Comparison of ENCODE assay signal across 23 cellular contexts in the genomic region with DNA sequence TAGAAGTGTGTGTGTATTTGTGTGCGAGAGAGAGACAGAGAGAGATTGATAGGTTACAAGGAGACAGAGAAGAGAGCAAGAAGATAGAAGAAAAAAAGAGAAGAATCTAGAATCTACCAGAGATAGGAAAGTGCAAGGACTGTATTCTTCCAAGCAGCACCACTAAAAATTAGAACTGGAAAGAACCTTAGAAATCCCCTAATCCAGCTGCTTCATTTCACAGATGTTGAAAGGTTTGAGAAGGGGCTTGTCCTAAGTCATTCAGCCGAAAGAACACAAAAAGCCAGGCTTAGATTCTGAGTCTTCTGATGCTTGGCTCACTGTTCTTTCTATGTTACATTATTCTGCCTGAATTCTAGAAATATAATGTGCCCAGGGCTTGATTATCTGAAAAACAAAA.
DNase-seq lines count a peak whose midpoint lies in the region; ATAC-seq, FAIRE-seq and TF ChIP-seq lines count a peak whose summit lies in the region.
"Had no signal": no experiment of that assay in that cellular context is flagged by ENCODE, and none has a peak within 500 bp of the region (broad histone marks: within the 10 kb centered on the region; RNA-seq: fewer than 3 reads in every experiment).

No MANE protein-coding gene starts in this region.

- H3K14ac ChIP-seq in mesenchymal stem cell (ENCODE audit: low read length in 2 of 2), result no peak overlapping the region

- TF ChIP-seq EP300 in K562 (IDR thresholded peaks at IDR 0.05; ENCODE audit: low read length), result no peak

- H3K27me3 Mint-ChIP-seq in activated CD4-positive, alpha-beta T cell treated with anti-CD3 and anti-CD28 coated beads for 36 hours, result peaks cover 18% of the 10 kb centered on the region

- H3K9me3 Mint-ChIP-seq in activated CD4-positive, alpha-beta T cell treated with anti-CD3 and anti-CD28 coated beads for 36 hours (ENCODE audit: low read depth), result no peaks in the 10 kb centered on the region
- H3K9me3 Mint-ChIP-seq: activated CD4-positive, alpha-beta T cell treated with anti-CD3 and anti-CD28 coated beads, Interleukin-2, amount 10 ng/mL, durations not matched to agents 24 days and 14 days; CD8-positive, alpha-beta T cell; stimulated activated naive CD8-positive, alpha-beta T cell treated with anti-CD3 and anti-CD28 coated beads, Interleukin-15, amount 100 ng/mL, for 72 hours had no signal

- intact Hi-C loops in K562 (cut with micrococcal nuclease), result no loop called here
- intact Hi-C loops in activated CD4-positive, alpha-beta T cell treated with anti-CD3 and anti-CD28 coated beads for 36 hours (cut with DNase I, micrococcal nuclease), result no loop called here

- ATAC-seq in HG02852 (IDR thresholded peaks at IDR 0.05; ENCODE audit: unreplicated experiment) (peak; percentile 62), K562 (peak; percentile 7), HG03196 (IDR thresholded peaks at IDR 0.05; ENCODE audit: unreplicated experiment) (no peak), HG03280 (IDR thresholded peaks at IDR 0.05; ENCODE audit: unreplicated experiment) (no peak)
- ATAC-seq in activated CD4-positive, alpha-beta T cell treated with anti-CD3 and anti-CD28 coated beads for 36 hours, result no peak
- ATAC-seq: activated CD8-positive, alpha-beta memory T cell treated with anti-CD3 and anti-CD28 coated beads, Interleukin-2, amount 10 ng/mL, durations not matched to agents 7 days and 5 days; CD8-positive, alpha-beta T cell; HepG2; stimulated activated naive CD8-positive, alpha-beta T cell treated with anti-CD3 and anti-CD28 coated beads, Interleukin-15, amount 100 ng/mL, for 72 hours had no signal

- H2BK12ac ChIP-seq in mesenchymal stem cell (ENCODE audit: low read length in 2 of 2), result no peak overlapping the region

- H3K79me1 ChIP-seq in mesenchymal stem cell (replicated peaks; ENCODE audit: low read length, poor library complexity, severe bottlenecking), result no peaks in the 10 kb centered on the region

- POLR2A ChIA-PET in K562 (lab: Yijun Ruan, JAX), result no interaction called here
- POLR2A ChIA-PET in activated CD4-positive, alpha-beta T cell treated with anti-CD3 and anti-CD28 coated beads for 36 hours (lab: Charles Lee), result interaction anchor here (0.8 kb wide), 1 partner anchor 15 kb away, joined by 4 read pairs; no protein-coding TSS in a partner anchor

- no peak overlapping the region for H2BK5ac ChIP-seq in mesenchymal stem cell (ENCODE audit: low read depth, low read length, poor library complexity, severe bottlenecking)

- TF ChIP-seq POLR2A in K562 (conservative IDR thresholded peaks at IDR 0.05), result no peak

- H3K27ac Mint-ChIP-seq in activated CD4-positive, alpha-beta T cell treated with anti-CD3 and anti-CD28 coated beads for 36 hours, result no peak overlapping the region
- H3K27ac Mint-ChIP-seq: activated CD4-positive, alpha-beta T cell treated with anti-CD3 and anti-CD28 coated beads, Interleukin-2, amount 10 ng/mL, durations not matched to agents 24 days and 14 days; CD8-positive, alpha-beta T cell had no signal

- peaks cover 50% of the 10 kb centered on the region for H3K79me2 ChIP-seq in K562 (ENCODE audit: control insufficient read depth, insufficient read depth, low read length)

- H3K4me1 Mint-ChIP-seq in activated CD4-positive, alpha-beta T cell treated with anti-CD3 and anti-CD28 coated beads for 36 hours, result no peaks in the 10 kb centered on the region

- no peak overlapping the region for H3K18ac ChIP-seq in mesenchymal stem cell (ENCODE audit: low read depth in 1 of 2, low read length in 2 of 2)

- CTCF ChIA-PET in K562 (lab: Yijun Ruan, JAX; ENCODE audit: low intra/inter-chr PET ratio), result no interaction called here
- CTCF ChIA-PET in activated CD4-positive, alpha-beta T cell treated with anti-CD3 and anti-CD28 coated beads for 36 hours (lab: Charles Lee), result no interaction called here

- no peak overlapping the region for H3K4me3 ChIP-seq in GM12865 (ENCODE audit: low read depth, low read length)
- H3K4me3 ChIP-seq in K562, result peak overlapping the region; percentile 13; the same call in 1 of the 2 replicates
- peak overlapping the region in 1 of 2 experiments; percentile 63 for H3K4me3 ChIP-seq in mesenchymal stem cell (ENCODE audit: insufficient read depth in 1 of 2, low read depth in 1 of 2, low read length in 2 of 2)
- H3K4me3 ChIP-seq: HAP-1 had no signal

- H3K27me3 ChIP-seq in K562 (ENCODE audit: control insufficient read depth in 2 of 2, insufficient read depth in 2 of 2, low read length in 2 of 2) (no peaks in the 10 kb centered on the region), mesenchymal stem cell (ENCODE audit: control insufficient read depth in 1 of 2, insufficient read depth in 1 of 2, low read length in 2 of 2) (no peaks in the 10 kb centered on the region)

- no peak overlapping the region for H3K23ac ChIP-seq in mesenchymal stem cell (ENCODE audit: low read length in 2 of 2)

- FAIRE-seq in K562 (lab: Jason Lieb, UNC), result no peak
- FAIRE-seq: bronchial epithelial cell, HepG2, small intestine had no signal

- H4K91ac ChIP-seq in mesenchymal stem cell (ENCODE audit: low read length), result no peak overlapping the region

- H3K4ac ChIP-seq in mesenchymal stem cell (ENCODE audit: low read depth in 1 of 2, low read length in 2 of 2), result no peak overlapping the region

- TF ChIP-seq RAD21 in K562 (CRISPR knock-in tag; conservative IDR thresholded peaks at IDR 0.05 in 1 of 2, IDR thresholded peaks at IDR 0.05 in 1 of 2), result no peak

- H3K4me1 ChIP-seq in K562 (replicated peaks in 1 of 2; ENCODE audit: control insufficient read depth in 2 of 2, insufficient read depth in 2 of 2, low read length in 2 of 2), result peaks cover 18 to 53% of the 10 kb centered on the region in 2 experiments
- no peaks in the 10 kb centered on the region for H3K4me1 ChIP-seq in mesenchymal stem cell (ENCODE audit: control insufficient read depth, insufficient read depth, low read depth, low read length)
- H3K4me1 ChIP-seq: HAP-1 had no signal

- no TSS peak for BruUV-seq in K562 (replicated peaks; lab: Mats Ljungman, UMichigan)

- no peaks in the 10 kb centered on the region for H3K9me1 ChIP-seq in K562 (ENCODE audit: control insufficient read depth, insufficient read depth, low read length)

- H3K4me2 ChIP-seq in K562 (ENCODE audit: insufficient read depth, low read length), result peak overlapping the region; percentile 66
- H3K4me2 ChIP-seq in mesenchymal stem cell (ENCODE audit: low read length, poor library complexity, severe bottlenecking), result no peak overlapping the region

- H4K8ac ChIP-seq in mesenchymal stem cell (ENCODE audit: low read length), result no peak overlapping the region

- H4K20me1 ChIP-seq in K562 (replicated peaks; ENCODE audit: control insufficient read depth, insufficient read depth, low read length), result no peaks in the 10 kb centered on the region

- peaks cover 5% of the 10 kb centered on the region; the same call in 1 of the 3 replicates for H3K36me3 ChIP-seq in K562 (ENCODE audit: control insufficient read depth, insufficient read depth, low read length)
- no peaks in the 10 kb centered on the region for H3K36me3 ChIP-seq in mesenchymal stem cell (ENCODE audit: control insufficient read depth in 1 of 2, insufficient read depth in 2 of 2, low read depth in 1 of 2, low read length in 2 of 2)
- H3K36me3 ChIP-seq: HAP-1 had no signal

- H3K9me3 ChIP-seq in K562 (replicated peaks; ENCODE audit: control insufficient read depth, insufficient read depth, low read depth, low read length) (no peaks in the 10 kb centered on the region; the same call in 1 of the 2 replicates), mesenchymal stem cell (ENCODE audit: control insufficient read depth, low read length) (no peaks in the 10 kb centered on the region)
- H3K9me3 ChIP-seq: HAP-1 had no signal

- H2AK5ac ChIP-seq in mesenchymal stem cell (ENCODE audit: low read length, severe bottlenecking), result no peak overlapping the region

- H3K4me3 Mint-ChIP-seq in activated CD4-positive, alpha-beta T cell treated with anti-CD3 and anti-CD28 coated beads for 36 hours, result no peak overlapping the region
- H3K4me3 Mint-ChIP-seq: activated CD8-positive, alpha-beta memory T cell treated with anti-CD3 and anti-CD28 coated beads, Interleukin-2, amount 10 ng/mL, durations not matched to agents 7 days and 5 days; CD8-positive, alpha-beta T cell had no signal

- H2AFZ ChIP-seq in K562 (ENCODE audit: low read depth, low read length), result no peak overlapping the region
- no peak overlapping the region for H2AFZ ChIP-seq in mesenchymal stem cell (ENCODE audit: low read depth, low read length)

- no peak overlapping the region for H2BK15ac ChIP-seq in mesenchymal stem cell (ENCODE audit: low read depth, poor library complexity, severe bottlenecking)

- 6% methylated on average over 2 of the region's 2 CpGs for WGBS in K562 (ENCODE audit: insufficient coverage, low coverage, missing lambda C conversion rate)
- 64% methylated on average over 2 of the region's 2 CpGs for WGBS in mesenchymal stem cell

- H3K27ac ChIP-seq in K562 (ENCODE audit: extremely low read depth, low read depth, low read length), result peak overlapping the region; percentile 89
- H3K27ac ChIP-seq in mesenchymal stem cell (ENCODE audit: low read length, poor library complexity, severe bottlenecking), result no peak overlapping the region
- H3K27ac ChIP-seq: epithelial cell of prostate had no signal

- no peak for TF ChIP-seq CTCF in GM12865 (IDR thresholded peaks at IDR 0.05; ENCODE audit: insufficient read depth, low read depth, low read length, missing control alignments)
- no peak for TF ChIP-seq CTCF in K562 (IDR thresholded peaks at IDR 0.05 in 2 of 3, conservative IDR thresholded peaks at IDR 0.05 in 1 of 3; ENCODE audit: insufficient read depth in 2 of 3, low read depth in 1 of 3, low read length in 3 of 3)

- H3K36me3 Mint-ChIP-seq in activated CD4-positive, alpha-beta T cell treated with anti-CD3 and anti-CD28 coated beads for 36 hours (ENCODE audit: low read depth), result no peaks in the 10 kb centered on the region
- H3K36me3 Mint-ChIP-seq: CD8-positive, alpha-beta T cell had no signal

- H3K9ac ChIP-seq in K562 (ENCODE audit: insufficient read depth in 1 of 2, low read depth in 2 of 2, low read length in 2 of 2) (peak overlapping the region in 1 of 2 experiments; percentile 61; a peak in 2 of 4 replicates), mesenchymal stem cell (ENCODE audit: low read length) (peak overlapping the region; percentile 72)

- DNase-seq in GM12865 (ENCODE audit: low read depth) (peak; percentile 35), K562 (ENCODE audit: extremely low read depth in 1 of 4, low spot score in 3 of 4) (no peak), mesenchymal stem cell (no peak), iPS-NIHi7 (ENCODE audit: extremely low spot score) (no peak)
- DNase-seq in activated CD4-positive, alpha-beta T cell treated with anti-CD3 and anti-CD28 coated beads for 36 hours, result no peak
- DNase-seq: activated CD8-positive, alpha-beta memory T cell treated with anti-CD3 and anti-CD28 coated beads, Interleukin-2, amount 10 ng/mL, durations not matched to agents 7 days and 5 days; CD8-positive, alpha-beta T cell; DMS79; NCI-H1436 treated with DMSO at 0.1 percent for 48 hours; NCI-H526 treated with DMSO at 0.1 percent for 48 hours; Right ventricle myocardium superior; small intestine; stimulated activated CD4-positive, alpha-beta T cell treated with anti-CD3 and anti-CD28 coated beads, Interleukin-4, amount 100 ng/mL, for 4 hours; stimulated activated naive CD8-positive, alpha-beta T cell treated with anti-CD3 and anti-CD28 coated beads, Interleukin-15, amount 100 ng/mL, for 72 hours; trophoblast cell had no signal

- H2BK120ac ChIP-seq in mesenchymal stem cell (ENCODE audit: low read depth, low read length), result no peak overlapping the region

- in situ Hi-C loops in K562 (cut with MboI), result no loop called here

Comparison
In these comparisons a context has a peak if more than half of its experiments do, and no peak if none do; other contexts are left out.
1. ATAC-seq: peak in HG02852 (single experiment) and K562 (single experiment); none in activated CD4-positive, alpha-beta T cell treated with anti-CD3 and anti-CD28 coated beads for 36 hours (single experiment), HG03196 (single experiment) and HG03280 (single experiment).